In the genomic region with DNA sequence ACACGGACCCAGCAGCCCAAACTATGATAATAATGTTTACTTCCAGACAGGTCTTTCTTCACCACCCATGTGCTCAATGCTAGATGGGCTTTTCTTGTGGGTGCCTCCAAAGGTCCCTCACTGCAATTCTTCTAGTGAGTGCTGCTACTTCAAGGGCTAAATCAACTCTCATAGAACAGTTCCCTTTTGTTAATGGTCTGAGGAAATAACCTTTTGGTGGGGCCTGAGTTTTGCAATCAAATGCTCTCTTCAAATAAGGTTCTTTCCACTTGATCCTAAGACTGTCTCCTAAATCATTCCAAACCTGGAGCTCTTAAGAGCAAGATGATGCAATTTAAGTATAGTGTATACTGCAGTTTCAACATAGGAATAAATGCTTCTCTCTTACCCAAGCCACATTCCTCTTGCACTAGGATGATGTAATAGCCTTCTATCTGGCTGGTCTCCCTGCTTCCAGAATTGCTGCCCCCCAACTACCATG, we compare ENCODE assay signal across 13 cellular contexts. TPM values are rescaled to one million over a fixed set of nuclear protein-coding genes. Genes with fewer than 3 reads are reported as not detected.
DNase-seq lines count a peak whose midpoint lies in the region; ATAC-seq and TF ChIP-seq lines count a peak whose summit lies in the region.
"Had no signal": no experiment of that assay in that cellular context is flagged by ENCODE, and none has a peak within 500 bp of the region (broad histone marks: within the 10 kb centered on the region; RNA-seq: fewer than 3 reads in every experiment).

No MANE protein-coding gene starts in this region.

- no peaks in the 10 kb centered on the region for H4K20me1 ChIP-seq in fibroblast of lung (ENCODE audit: control insufficient read depth, extremely low read depth, insufficient read depth, low read length)

- no peaks in the 10 kb centered on the region for H3K27me3 Mint-ChIP-seq in activated T-cell treated with anti-CD3 and anti-CD28 coated beads, Interleukin-2, amount 50 U/mL, for 72 hours (ENCODE audit: low read depth)
- no peaks in the 10 kb centered on the region for H3K27me3 Mint-ChIP-seq in stimulated activated memory B cell treated with anti-CD40 and anti-IgM and Interleukin-4, amounts not matched to agents 10 μg/mL and 1 μg/mL and 100 μg/mL, for 72 hours

- no peak for DNase-seq in activated T-cell treated with anti-CD3 and anti-CD28 coated beads, Interleukin-2, amount 50 U/mL, for 72 hours
- no peak for DNase-seq in activated T-cell treated with anti-CD3 and anti-CD28 coated beads, Interleukin-2, amount 50 U/mL, for 1 hour
- DNase-seq in OCI-M1 (lab: John Stamatoyannopoulos, UW) = peak; percentile 66
- DNase-seq in fibroblast of lung (ENCODE audit: low read depth in 2 of 2) = peak; percentile 56 to 87
- DNase-seq: ACHN; activated naive CD4-positive, alpha-beta T cell treated with anti-CD3 and anti-CD28 coated beads, Interleukin-2, amount 50 U/mL, for 16 hours; NCI-H146 had no signal

- no peak overlapping the region for H3K4me3 Mint-ChIP-seq in activated T-cell treated with anti-CD3 and anti-CD28 coated beads, Interleukin-2, amount 50 U/mL, for 72 hours
- no peak overlapping the region for H3K4me3 Mint-ChIP-seq in stimulated activated memory B cell treated with anti-CD40 and anti-IgM and Interleukin-4, amounts not matched to agents 10 μg/mL and 1 μg/mL and 100 μg/mL, for 72 hours

- no peaks in the 10 kb centered on the region for H3K9me3 ChIP-seq in fibroblast of lung (ENCODE audit: control insufficient read depth, insufficient read depth, low read depth, low read length)
- H3K9me3 ChIP-seq: suprapubic skin had no signal

- H3K4me1 ChIP-seq in fibroblast of lung (ENCODE audit: control insufficient read depth, extremely low read depth, insufficient read depth, low read length) = peaks cover 4% of the 10 kb centered on the region

- peaks cover 0 to 7% of the 10 kb centered on the region in 2 donors for H3K36me3 Mint-ChIP-seq in activated T-cell treated with anti-CD3 and anti-CD28 coated beads, Interleukin-2, amount 50 U/mL, for 72 hours (ENCODE audit: insufficient read depth in 2 of 2)
- H3K36me3 Mint-ChIP-seq in stimulated activated memory B cell treated with anti-CD40 and anti-IgM and Interleukin-4, amounts not matched to agents 10 μg/mL and 1 μg/mL and 100 μg/mL, for 72 hours = peaks cover 6% of the 10 kb centered on the region

- no peaks in the 10 kb centered on the region for H3K79me2 ChIP-seq in fibroblast of lung (ENCODE audit: control insufficient read depth, insufficient read depth, low read length)
- H3K79me2 ChIP-seq: parathyroid adenoma had no signal

- peaks cover 0 to 2% of the 10 kb centered on the region in 2 donors for H3K9me3 Mint-ChIP-seq in activated T-cell treated with anti-CD3 and anti-CD28 coated beads, Interleukin-2, amount 50 U/mL, for 72 hours
- H3K9me3 Mint-ChIP-seq in stimulated activated memory B cell treated with anti-CD40 and anti-IgM and Interleukin-4, amounts not matched to agents 10 μg/mL and 1 μg/mL and 100 μg/mL, for 72 hours = no peaks in the 10 kb centered on the region

- H3K27ac Mint-ChIP-seq in activated T-cell treated with anti-CD3 and anti-CD28 coated beads, Interleukin-2, amount 50 U/mL, for 72 hours = peak overlapping the region; percentile 80
- no peak overlapping the region for H3K27ac Mint-ChIP-seq in stimulated activated memory B cell treated with anti-CD40 and anti-IgM and Interleukin-4, amounts not matched to agents 10 μg/mL and 1 μg/mL and 100 μg/mL, for 72 hours

- H3K36me3 ChIP-seq in fibroblast of lung (ENCODE audit: control insufficient read depth, insufficient read depth, low read length) = no peaks in the 10 kb centered on the region
- H3K36me3 ChIP-seq: suprapubic skin had no signal

- H3K9ac ChIP-seq in fibroblast of lung (ENCODE audit: insufficient read depth, low read length) = no peak overlapping the region
- H3K9ac ChIP-seq: parathyroid adenoma had no signal

- H3K4me1 Mint-ChIP-seq in activated T-cell treated with anti-CD3 and anti-CD28 coated beads, Interleukin-2, amount 50 U/mL, for 72 hours (ENCODE audit: low read depth) = peaks cover 66% of the 10 kb centered on the region
- peaks cover 64% of the 10 kb centered on the region for H3K4me1 Mint-ChIP-seq in stimulated activated memory B cell treated with anti-CD40 and anti-IgM and Interleukin-4, amounts not matched to agents 10 μg/mL and 1 μg/mL and 100 μg/mL, for 72 hours

- TF ChIP-seq CTCF in fibroblast of lung (conservative IDR thresholded peaks at IDR 0.05 in 1 of 2, IDR thresholded peaks at IDR 0.05 in 1 of 2; ENCODE audit: low read depth in 1 of 2, low read length in 2 of 2) = no peak

- H2AFZ ChIP-seq in fibroblast of lung (ENCODE audit: low read length) = no peak overlapping the region
- H2AFZ ChIP-seq: parathyroid adenoma had no signal

- H3K4me2 ChIP-seq in fibroblast of lung (ENCODE audit: extremely low read depth, insufficient read depth, low read length) = no peak overlapping the region

- no peaks in the 10 kb centered on the region for H3K27me3 ChIP-seq in fibroblast of lung (ENCODE audit: control insufficient read depth, insufficient read depth, low read length)
- H3K27me3 ChIP-seq: suprapubic skin had no signal

- H3K27ac ChIP-seq in fibroblast of lung (ENCODE audit: insufficient read depth, low read length) = no peak overlapping the region
- H3K27ac ChIP-seq: parathyroid adenoma, suprapubic skin had no signal

- no peak for ATAC-seq in activated T-cell treated with anti-CD3 and anti-CD28 coated beads, Interleukin-2, amount 50 U/mL, for 72 hours (replicated peaks in 1 of 2)
- peak; percentile 34 for ATAC-seq in stimulated activated memory B cell treated with anti-CD40 and anti-IgM and Interleukin-4, amounts not matched to agents 10 μg/mL and 1 μg/mL and 100 μg/mL, for 72 hours
- ATAC-seq in GM21576 (IDR thresholded peaks at IDR 0.05; ENCODE audit: unreplicated experiment) (no peak), GM21367 (IDR thresholded peaks at IDR 0.05; ENCODE audit: unreplicated experiment) (no peak), GM19328 (IDR thresholded peaks at IDR 0.05; ENCODE audit: unreplicated experiment) (no peak)

- no peak overlapping the region for H3K4me3 ChIP-seq in fibroblast of lung (replicated peaks in 1 of 4; ENCODE audit: control extremely low read depth in 1 of 4, insufficient read depth in 1 of 4, low read depth in 3 of 4, low read length in 4 of 4)
- H3K4me3 ChIP-seq: suprapubic skin had no signal

RNA-seq across cellular contexts. Expression of a gene that starts 6.0 kb away (rescaled TPM):
- total RNA-seq in activated T-cell treated with anti-CD3 and anti-CD28 coated beads, Interleukin-2, amount 50 U/mL, for 72 hours = 10 to 100 TPM; 22.3 to 22.9 TPM
- 6.3 and 6.4 TPM in 2 replicates for total RNA-seq in fibroblast of lung
- polyA plus RNA-seq in fibroblast of lung = 5.5 and 6.0 TPM in 2 replicates
- polyA plus RNA-seq in fibroblast of lung (2012) = 3.2 and 3.5 TPM in 2 replicates
- polyA minus RNA-seq in fibroblast of lung (ENCODE audit: low replicate concordance) = 0.63 and 1.5 TPM in 2 replicates

Comparison
In these comparisons a context has a peak if more than half of its experiments do, and no peak if none do; other contexts are left out.
1. DNase-seq: peak in OCI-M1 (single experiment) and fibroblast of lung (2 of 2); none in activated T-cell treated with anti-CD3 and anti-CD28 coated beads, Interleukin-2, amount 50 U/mL, for 72 hours (0 of 2) and activated T-cell treated with anti-CD3 and anti-CD28 coated beads, Interleukin-2, amount 50 U/mL, for 1 hour (single experiment).